Comparison of ENCODE assay signal across 10 cellular contexts in genomic region chr12:74490390-74491064, GRCh38. TPM values are rescaled to one million over a fixed set of nuclear protein-coding genes. Genes with fewer than 3 reads are reported as not detected.
DNase-seq lines count a peak whose midpoint lies in the region; ATAC-seq and TF ChIP-seq lines count a peak whose summit lies in the region.
"Had no signal": no experiment of that assay in that cellular context is flagged by ENCODE, and none has a peak within 500 bp of the region (broad histone marks: within the 10 kb centered on the region; RNA-seq: fewer than 3 reads in every experiment).

No MANE protein-coding gene starts in this region.

- ATAC-seq in GM21576 (IDR thresholded peaks at IDR 0.05; ENCODE audit: unreplicated experiment) (peak; percentile 89), HG03558 (IDR thresholded peaks at IDR 0.05; ENCODE audit: extremely low read depth, unreplicated experiment) (peak; percentile 63), right lobe of liver (peak; percentile 36 to 58 (median 46)), left lung (no peak)
- ATAC-seq: upper lobe of right lung had no signal

- intact Hi-C loops in right lobe of liver (cut with DNase I) (no loop called here), left lung (cut with DNase I) (no loop called here)

- H3K4me1 ChIP-seq in right lobe of liver = no peaks in the 10 kb centered on the region
- H3K4me1 ChIP-seq in left lung = no peaks in the 10 kb centered on the region
- H3K4me1 ChIP-seq: upper lobe of right lung had no signal

- TF ChIP-seq CTCF in right lobe of liver (IDR thresholded peaks at IDR 0.05) (no peak), left lung (IDR thresholded peaks at IDR 0.05) (no peak)

- no peak overlapping the region for H3K27ac ChIP-seq in right lobe of liver
- no peak overlapping the region for H3K27ac ChIP-seq in left lung
- H3K27ac ChIP-seq: upper lobe of right lung had no signal

- WGBS in right lobe of liver (ENCODE audit: insufficient coverage, low coverage, low lambda C conversion rate, missing lambda C conversion rate) = 22% methylated on average over 3 of the region's 3 CpGs

- no peak for TF ChIP-seq POLR2A in right lobe of liver (IDR thresholded peaks at IDR 0.05)

- H3K36me3 ChIP-seq in right lobe of liver = no peaks in the 10 kb centered on the region
- H3K36me3 ChIP-seq in left lung = no peaks in the 10 kb centered on the region
- H3K36me3 ChIP-seq: upper lobe of right lung had no signal

- DNase-seq in NCI-H82 (lab: John Stamatoyannopoulos, UW) = peak; percentile 5
- DNase-seq in NCI-H82 treated with DMSO at 0.1 percent for 48 hours (lab: John Stamatoyannopoulos, UW; ENCODE audit: unreplicated experiment) = no peak
- no peak for DNase-seq in right lobe of liver
- DNase-seq in stimulated activated naive CD4-positive, alpha-beta T cell treated with Interleukin-2 at 50 U/mL for 16 hours (lab: John Stamatoyannopoulos, UW) = no peak
- DNase-seq in GOT3 (lab: John Stamatoyannopoulos, UW) = no peak
- DNase-seq in left lung = no peak
- DNase-seq: activated CD4-positive, alpha-beta T cell treated with anti-CD3 and anti-CD28 coated beads for 4 hours; upper lobe of right lung had no signal

- H3K27me3 ChIP-seq in right lobe of liver = no peaks in the 10 kb centered on the region
- no peaks in the 10 kb centered on the region for H3K27me3 ChIP-seq in left lung
- H3K27me3 ChIP-seq: upper lobe of right lung had no signal

- H3K9me3 ChIP-seq in right lobe of liver = no peaks in the 10 kb centered on the region
- H3K9me3 ChIP-seq in left lung = no peaks in the 10 kb centered on the region
- H3K9me3 ChIP-seq: upper lobe of right lung had no signal

- peak overlapping the region in 1 of 3 donors; percentile 9 for H3K4me3 ChIP-seq in right lobe of liver
- no peak overlapping the region for H3K4me3 ChIP-seq in left lung
- H3K4me3 ChIP-seq: upper lobe of right lung had no signal

RNA-seq across cellular contexts. Expression of gene ATXN7L3B, which starts 47.1 kb away (rescaled TPM):
- total RNA-seq in right lobe of liver (10 to 100 TPM; 10.8 to 16.6 (median 11.7) TPM), left lung (10 to 100 TPM; 26.1 to 27.1 TPM)
